Comparison of ENCODE assay signal across 21 cellular contexts in genomic region chr18:49863769-49864615, GRCh38.
"Had no signal": no experiment of that assay in that cellular context is flagged by ENCODE, and none has a peak within 500 bp of the region (broad histone marks: within the 10 kb centered on the region; RNA-seq: fewer than 3 reads in every experiment).

No MANE protein-coding gene starts in this region.

- H3K27ac ChIP-seq: body of pancreas, KMS-11, SK-N-MC, VCaP had no signal

- DNase-seq: activated CD4-positive, alpha-beta T cell treated with anti-CD3 and anti-CD28 coated beads for 4 hours; activated CD8-positive, alpha-beta memory T cell treated with anti-CD3 and anti-CD28 coated beads, Interleukin-2, amount 50 U/mL, for 48 hours; activated CD8-positive, alpha-beta T cell treated with anti-CD3 and anti-CD28 coated beads, Interleukin-2, amount 10 ng/mL, durations not matched to agents 7 days and 5 days; activated naive CD4-positive, alpha-beta T cell; activated T-cell treated with anti-CD3 and anti-CD28 coated beads, Interleukin-2, amount 50 U/mL, for 1 hour; aorta; body of pancreas; MG63; MV-4-11; NCI-H1105; NCI-H1436; NCI-H1694 treated with DMSO at 0.1 percent for 48 hours; NCI-H2029 treated with DMSO at 0.1 percent for 48 hours; NCI-H345; NCI-H510A treated with DMSO at 0.1 percent for 48 hours; PC-3; SHP77 treated with DMSO at 0.1 percent for 48 hours; T-helper 1 cell had no signal

- H3K9ac ChIP-seq: KMS-11 had no signal

- H3K9me3 ChIP-seq: body of pancreas, MG63 had no signal

- ATAC-seq: activated CD8-positive, alpha-beta T cell treated with anti-CD3 and anti-CD28 coated beads, Interleukin-2, amount 10 ng/mL, durations not matched to agents 7 days and 5 days; body of pancreas; PC-3 had no signal

- H3K27me3 ChIP-seq: body of pancreas, MG63 had no signal

- H3K4me2 ChIP-seq: KMS-11 had no signal

- H3K4me3 ChIP-seq: body of pancreas, MG63, SK-N-MC had no signal

- H3K36me3 ChIP-seq: MG63 had no signal
